22 cellular contexts compared by ENCODE assay signal in the genomic region with DNA sequence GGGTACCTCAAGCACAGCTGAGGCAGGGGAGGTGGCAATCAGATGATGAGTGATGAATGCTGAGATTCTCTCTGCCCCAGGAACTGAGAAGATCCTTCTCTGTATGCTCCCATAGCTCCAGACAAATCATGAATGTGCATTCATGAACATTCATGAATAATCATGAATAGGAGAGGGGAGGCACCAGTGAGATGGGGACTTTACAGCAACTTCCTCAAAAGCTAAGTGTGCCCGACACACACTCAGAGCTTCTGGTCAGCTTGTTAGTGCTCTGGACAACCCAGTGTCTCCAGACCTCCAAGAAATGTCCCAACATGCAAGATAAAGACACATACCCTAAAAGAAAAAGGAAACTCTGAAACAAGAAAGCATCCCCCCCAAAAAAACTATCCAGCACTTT. TPM values are rescaled to one million over a fixed set of nuclear protein-coding genes. Genes with fewer than 3 reads are reported as not detected.
DNase-seq lines count a peak whose midpoint lies in the region; ATAC-seq, FAIRE-seq and TF ChIP-seq lines count a peak whose summit lies in the region.
"Had no signal": no experiment of that assay in that cellular context is flagged by ENCODE, and none has a peak within 500 bp of the region (broad histone marks: within the 10 kb centered on the region; RNA-seq: fewer than 3 reads in every experiment).

No MANE protein-coding gene starts in this region.

- no peaks in the 10 kb centered on the region for H3K27me3 ChIP-seq in HAP-1 (ENCODE audit: low read depth)
- H3K27me3 ChIP-seq: esophagus squamous epithelium had no signal

- no peak for TF ChIP-seq EP300 in A549 (IDR thresholded peaks at IDR 0.05)

- ATAC-seq in A549 = no peak
- ATAC-seq: CD8-positive, alpha-beta T cell; left colon had no signal

- TF ChIP-seq POLR2A in A549 (IDR thresholded peaks at IDR 0.05; ENCODE audit: low read length) (no peak), GM12891 (IDR thresholded peaks at IDR 0.05; ENCODE audit: low read depth, low read length) (no peak), H54 (IDR thresholded peaks at IDR 0.05; ENCODE audit: low read depth, low read length) (no peak)

- H3K4me1 ChIP-seq in A549 = peaks cover 6% of the 10 kb centered on the region; the same call in 1 of the 3 replicates
- peaks cover 6% of the 10 kb centered on the region for H3K4me1 ChIP-seq in HAP-1

- 100% methylated on average over 1 of the region's 1 CpG for WGBS in A549 (ENCODE audit: missing lambda C conversion rate)

- H3K4me3 ChIP-seq in A549 = no peak overlapping the region
- H3K4me3 ChIP-seq in HAP-1 = no peak overlapping the region
- H3K4me3 ChIP-seq: esophagus squamous epithelium had no signal

- H3K27ac ChIP-seq in A549 = no peak overlapping the region
- H3K27ac ChIP-seq: esophagus squamous epithelium had no signal

- TF ChIP-seq CTCF in A549 (IDR thresholded peaks at IDR 0.05) = no peak

- POLR2A ChIA-PET in A549 (lab: Yijun Ruan, JAX) = interaction anchor here (0.7 kb wide), 1 partner anchor 162 kb away, joined by 3 read pairs; no protein-coding TSS in a partner anchor

- H3K9me3 ChIP-seq in A549 = no peaks in the 10 kb centered on the region
- no peaks in the 10 kb centered on the region for H3K9me3 ChIP-seq in HAP-1
- H3K9me3 ChIP-seq: esophagus squamous epithelium had no signal

- CTCF ChIA-PET in A549 (lab: Yijun Ruan, JAX) = interaction anchor here (0.8 to 4.0 kb wide), 3 partner anchors 16 to 529 kb away, joined by 3 to 20 read pairs (median 8); no protein-coding TSS in a partner anchor

- no peak for TF ChIP-seq RAD21 in A549 (conservative IDR thresholded peaks at IDR 0.05 in 1 of 2, IDR thresholded peaks at IDR 0.05 in 1 of 2)

- 0 out of 3 replicates have a peak overlapping the region, but pooled peaks have one; percentile 19 for H3K4me2 ChIP-seq in A549

- H3K36me3 ChIP-seq in HAP-1 (replicated peaks) = no peaks in the 10 kb centered on the region
- H3K36me3 ChIP-seq: esophagus squamous epithelium had no signal

- in situ Hi-C loops in HAP-1 (cut with MboI; ENCODE audit: low sequenced_read_pairs) = no loop called here

- FAIRE-seq in A549 (lab: Jason Lieb, UNC) (no peak), GM12891 (lab: Jason Lieb, UNC) (peak; percentile 78), H54 (lab: Jason Lieb, UNC) (no peak)
- FAIRE-seq: small intestine had no signal

- no peak for DNase-seq in A549 (ENCODE audit: low read depth in 1 of 2, low spot score in 1 of 2)
- no peak for DNase-seq in GM12891 (ENCODE audit: insufficient read length, low spot score)
- DNase-seq in OCI-M1 (lab: John Stamatoyannopoulos, UW) = peak; percentile 77
- peak; percentile 12 for DNase-seq in germinal center (ENCODE audit: low spot score)
- DNase-seq in Kasumi-1 (lab: John Stamatoyannopoulos, UW) = no peak
- DNase-seq in HAP-1 (ENCODE audit: low spot score in 2 of 2) = no peak
- no peak for DNase-seq in H54 (ENCODE audit: insufficient read length, low spot score)
- no peak for DNase-seq in NCI-H2171 (lab: John Stamatoyannopoulos, UW)
- DNase-seq: activated CD4-positive, alpha-beta T cell treated with anti-CD3 and anti-CD28 coated beads, Interleukin-2, amount 10 ng/mL, durations not matched to agents 7 days and 5 days; activated T-cell treated with anti-CD3 and anti-CD28 coated beads for 4 hours; amygdala; CD8-positive, alpha-beta T cell; effector CD8-positive, alpha-beta T cell; esophagus squamous epithelium; left colon; midbrain; NCI-H187 treated with DMSO at 0.1 percent for 48 hours; small intestine; stimulated activated CD4-positive, alpha-beta T cell treated with anti-CD3 and anti-CD28 coated beads, Interleukin-4, amount 100 ng/mL, for 1 hour; SW 1271 had no signal

TF ChIP-seq in A549, 52 proteins besides CTCF, POLR2A, EP300 and RAD21 (continues in another document):
- TF ChIP-seq EHF (CRISPR knock-in tag; IDR thresholded peaks at IDR 0.05) (no peak), SMC3 (IDR thresholded peaks at IDR 0.05) (no peak), ZFP36 (IDR thresholded peaks at IDR 0.05; ENCODE audit: borderline replicate concordance, partially characterized antibody) (no peak), JUN (IDR thresholded peaks at IDR 0.05) (no peak), ELK1 (IDR thresholded peaks at IDR 0.05; ENCODE audit: low read depth, low read length) (no peak), HEYL (CRISPR knock-in tag; IDR thresholded peaks at IDR 0.05) (no peak), GATA3 (IDR thresholded peaks at IDR 0.05; ENCODE audit: borderline replicate concordance) (no peak), PHF8 (IDR thresholded peaks at IDR 0.05; ENCODE audit: borderline replicate concordance, low read depth) (no peak), CBX8 (IDR thresholded peaks at IDR 0.05) (no peak), KDM1A (IDR thresholded peaks at IDR 0.05; ENCODE audit: low read depth) (no peak)
- TF ChIP-seq, protein P1, sequence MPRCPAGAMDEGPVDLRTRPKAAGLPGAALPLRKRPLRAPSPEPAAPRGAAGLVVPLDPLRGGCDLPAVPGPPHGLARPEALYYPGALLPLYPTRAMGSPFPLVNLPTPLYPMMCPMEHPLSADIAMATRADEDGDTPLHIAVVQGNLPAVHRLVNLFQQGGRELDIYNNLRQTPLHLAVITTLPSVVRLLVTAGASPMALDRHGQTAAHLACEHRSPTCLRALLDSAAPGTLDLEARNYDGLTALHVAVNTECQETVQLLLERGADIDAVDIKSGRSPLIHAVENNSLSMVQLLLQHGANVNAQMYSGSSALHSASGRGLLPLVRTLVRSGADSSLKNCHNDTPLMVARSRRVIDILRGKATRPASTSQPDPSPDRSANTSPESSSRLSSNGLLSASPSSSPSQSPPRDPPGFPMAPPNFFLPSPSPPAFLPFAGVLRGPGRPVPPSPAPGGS (IDR thresholded peaks at IDR 0.05) = no peak

TF ChIP-seq in GM12891, 5 proteins besides CTCF, POLR2A, EP300 and RAD21:
- 0 out of 2 replicates have a peak, but pooled peaks have one; percentile 28 for TF ChIP-seq SPI1 (IDR thresholded peaks at IDR 0.05; ENCODE audit: low read depth, low read length)
- TF ChIP-seq POLR2AphosphoS5 (IDR thresholded peaks at IDR 0.05; ENCODE audit: low read depth, low read length) = no peak
TF ChIP-seq in GM12891: peak in this region for 1.

RNA-seq across cellular contexts. Expression of gene LRRC2, which starts 24.2 kb away (rescaled TPM):
- polyA plus RNA-seq in A549 (2011; rRNA removed) = 0.03 TPM in 1 of 2 replicates, not detected in the other
- not detected in 2 replicates for polyA plus RNA-seq in A549 (2012; cell fraction: cytosol; rRNA removed)
- not detected in 2 replicates for polyA plus RNA-seq in A549 (2012; cell fraction: nucleus; rRNA removed)
- not detected in 3 replicates for polyA plus RNA-seq in A549 (2017; fragmentation: RNase III; extraction: RNeasy Plus Mini Kit Qiagen cat#74134 plus additional on column Dnase treatment)
- not detected in 2 replicates for polyA minus RNA-seq in A549 (2011; rRNA and poly(A)+ RNA removed)
- polyA plus RNA-seq in GM12891 (2012; ENCODE audit: low read depth, missing spikeins) = 0.01 TPM
- polyA plus RNA-seq: neural cell had no signal

RNA-seq across cellular contexts. Expression of gene RTP3, which starts 44.1 kb away (rescaled TPM):
- not detected in 2 replicates for polyA plus RNA-seq in A549 (2011; rRNA removed)
- not detected in 2 replicates for polyA plus RNA-seq in A549 (2012; cell fraction: cytosol; rRNA removed)
- not detected in 2 replicates for polyA plus RNA-seq in A549 (2012; cell fraction: nucleus; rRNA removed)
- not detected in 3 replicates for polyA plus RNA-seq in A549 (2017; fragmentation: RNase III; extraction: RNeasy Plus Mini Kit Qiagen cat#74134 plus additional on column Dnase treatment)
- not detected in 2 replicates for polyA minus RNA-seq in A549 (2011; rRNA and poly(A)+ RNA removed)
- polyA plus RNA-seq in GM12891 (2012; ENCODE audit: low read depth, missing spikeins) = not detected
- polyA plus RNA-seq: neural cell, small intestine, urinary bladder had no signal

Comparison
In these comparisons a context has a peak if more than half of its experiments do, and no peak if none do; other contexts are left out.
1. DNase-seq: peak in OCI-M1 (single experiment) and germinal center (single experiment); none in A549 (0 of 2), GM12891 (single experiment), Kasumi-1 (0 of 2), HAP-1 (0 of 2), H54 (single experiment) and NCI-H2171 (single experiment).